ENCODE assay signal across 8 cellular contexts in the genomic region with DNA sequence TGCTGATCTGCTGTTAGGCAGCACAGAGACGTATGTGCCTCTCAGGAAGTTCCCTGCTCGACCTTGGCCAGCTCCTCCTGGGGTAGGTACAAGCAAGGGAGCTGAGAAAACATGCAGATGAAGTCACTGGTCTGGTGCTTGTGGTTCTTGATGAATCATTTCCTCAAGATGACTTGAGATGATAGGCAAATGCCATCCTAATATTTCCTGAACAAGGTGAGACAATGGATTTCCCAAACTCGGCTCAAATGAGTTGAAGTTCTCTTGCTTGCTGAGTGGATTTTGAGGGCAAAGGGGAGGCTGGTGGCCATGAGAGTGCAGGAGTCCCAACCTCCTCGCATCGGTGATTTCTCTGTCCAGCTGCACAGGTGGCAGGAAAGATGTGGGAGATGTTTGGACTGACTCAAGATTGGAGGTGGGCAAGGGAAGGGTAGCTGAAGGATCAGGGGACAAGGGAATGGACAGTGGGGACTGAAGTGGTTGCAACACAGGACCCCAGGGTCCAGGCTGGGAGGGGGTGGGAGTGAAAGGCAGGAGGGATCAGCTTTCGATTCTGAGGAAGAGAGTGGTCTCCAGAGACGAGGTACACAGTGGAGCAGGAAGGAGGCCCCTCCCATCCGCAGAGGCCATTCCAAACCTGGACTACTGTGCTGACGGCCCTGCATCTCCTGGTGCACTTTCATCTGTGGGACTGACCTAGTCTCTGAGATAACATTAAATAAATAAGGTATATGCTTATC.
A peak's percentile ranks its signal among the peaks of the same experiment; 100 is the strongest.
DNase-seq lines count a peak whose midpoint lies in the region; ATAC-seq, FAIRE-seq and TF ChIP-seq lines count a peak whose summit lies in the region.

No MANE protein-coding gene starts in this region.

- peak overlapping the region; percentile 81 for H3K27ac Mint-ChIP-seq in MCF 10A (ENCODE audit: low read depth, unreplicated experiment)

- DNase-seq in GM04504 (ENCODE audit: low read depth) (peak; percentile 46), RWPE1 (ENCODE audit: low spot score) (peak; percentile 74), MCF 10A (ENCODE audit: unreplicated experiment) (peak; percentile 95), myocyte (ENCODE audit: low read depth) (peak; percentile 49), urothelium cell line (ENCODE audit: low spot score) (peak; percentile 76)

- H3K9me3 Mint-ChIP-seq in MCF 10A (ENCODE audit: unreplicated experiment), result no peaks in the 10 kb centered on the region

- BruUV-seq in MCF 10A (replicated peaks; lab: Mats Ljungman, UMichigan), result no TSS peak

- ATAC-seq in HG03442 (IDR thresholded peaks at IDR 0.05; ENCODE audit: unreplicated experiment) (no peak), HG03135 (IDR thresholded peaks at IDR 0.05; ENCODE audit: unreplicated experiment) (no peak), GM19463 (IDR thresholded peaks at IDR 0.05; ENCODE audit: unreplicated experiment) (no peak)

- H3K27ac ChIP-seq in RWPE1, result peak overlapping the region; percentile 75

- intact Hi-C loops in MCF 10A (cut with micrococcal nuclease), result loop anchor here (1.0 kb wide), 2 partner anchors 63 to 69 kb away; a partner anchor contains a TSS

- peaks cover 95% of the 10 kb centered on the region for H3K36me3 Mint-ChIP-seq in MCF 10A (ENCODE audit: insufficient read depth, unreplicated experiment)

- H3K4me3 Mint-ChIP-seq in MCF 10A (ENCODE audit: unreplicated experiment), result no peak overlapping the region

- CTCF ChIA-PET in RWPE1 (lab: Yijun Ruan, JAX) (interaction anchor here (0.7 to 1.6 kb wide), 3 partner anchors 12 to 69 kb away, joined by 4 read pairs; a partner anchor contains a TSS), MCF 10A (lab: Yijun Ruan, JAX) (interaction anchor here (0.5 to 2.9 kb wide), 13 partner anchors 9 to 1310 kb away, joined by 3 to 21 read pairs (median 6); a partner anchor contains a TSS)

- H3K4me1 Mint-ChIP-seq in MCF 10A (ENCODE audit: insufficient read depth, unreplicated experiment), result peaks cover 55% of the 10 kb centered on the region

- H3K27me3 Mint-ChIP-seq in MCF 10A (ENCODE audit: insufficient read depth, unreplicated experiment), result no peaks in the 10 kb centered on the region

- POLR2A ChIA-PET in RWPE1 (lab: Yijun Ruan, JAX; ENCODE audit: low non-redundant PET) (no interaction called here), MCF 10A (lab: Yijun Ruan, JAX) (interaction anchor here (0.6 to 8.7 kb wide), 24 partner anchors 8 to 1063 kb away, joined by 3 to 71 read pairs (median 4); a partner anchor contains a TSS)

- no peak for FAIRE-seq in urothelium cell line (lab: Jason Lieb, UNC)

- TF ChIP-seq CTCF in RWPE1 (conservative IDR thresholded peaks at IDR 0.05; ENCODE audit: low read depth) (no peak), MCF 10A (IDR thresholded peaks at IDR 0.05; ENCODE audit: unreplicated experiment) (no peak)
